Comparison of ENCODE assay signal across 19 cellular contexts in the genomic region with DNA sequence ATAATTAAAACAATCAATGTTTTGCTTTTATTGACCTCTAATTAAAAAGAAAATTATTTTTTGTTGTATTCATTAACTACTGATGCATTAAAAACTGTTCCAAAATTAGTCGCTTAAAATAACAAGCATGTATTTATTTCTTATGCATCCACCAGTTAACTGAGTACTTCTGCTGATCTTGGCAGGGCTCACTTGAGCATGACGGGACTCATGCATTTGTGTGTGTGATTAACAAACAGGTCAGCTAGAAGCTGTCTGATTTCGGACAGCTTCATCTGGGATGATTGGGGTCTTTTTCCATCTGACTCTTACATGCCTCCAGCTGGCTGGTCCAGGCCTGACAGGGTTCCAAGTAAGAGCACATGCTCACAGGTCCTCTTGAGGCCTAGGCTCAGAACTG.
DNase-seq lines count a peak whose midpoint lies in the region; ATAC-seq and TF ChIP-seq lines count a peak whose summit lies in the region.
"Had no signal": no experiment of that assay in that cellular context is flagged by ENCODE, and none has a peak within 500 bp of the region (broad histone marks: within the 10 kb centered on the region; RNA-seq: fewer than 3 reads in every experiment).

No MANE protein-coding gene starts in this region.

- no peak overlapping the region for H4K5ac ChIP-seq in IMR-90 (ENCODE audit: low read depth, low read length)

- H3K56ac ChIP-seq in IMR-90 (ENCODE audit: extremely low read depth, insufficient read depth, low read length): no peak overlapping the region

- WGBS in IMR-90 (ENCODE audit: extremely low coverage in 2 of 2, insufficient read length in 1 of 2), 2 experiments: no CpG with 5 or more reads among the region's 3 CpGs

- H3K4me1 ChIP-seq in CD8-positive, alpha-beta memory T cell (ENCODE audit: insufficient read depth, low read length): peaks cover 33% of the 10 kb centered on the region
- peaks cover 13% of the 10 kb centered on the region for H3K4me1 ChIP-seq in IMR-90 (ENCODE audit: control insufficient read depth, insufficient read depth, low read length)
- H3K4me1 ChIP-seq: psoas muscle had no signal

- no peak for TF ChIP-seq POLR2A in IMR-90 (IDR thresholded peaks at IDR 0.05; ENCODE audit: low read depth, low read length)

- ATAC-seq in IMR-90 (ENCODE audit: low read depth): peak; percentile 5; the same call in 1 of the 2 replicates
- ATAC-seq: psoas muscle; stimulated activated naive B cell treated with anti-CD40 and anti-IgM and Interleukin-4, amounts not matched to agents 10 μg/mL and 1 μg/mL and 100 μg/mL, for 72 hours had no signal

- no peaks in the 10 kb centered on the region for H4K20me1 ChIP-seq in IMR-90 (ENCODE audit: insufficient read depth, low read length)

- no peaks in the 10 kb centered on the region for H3K27me3 Mint-ChIP-seq in CD8-positive, alpha-beta memory T cell
- H3K27me3 Mint-ChIP-seq: activated CD4-positive, alpha-beta T cell treated with anti-CD3 and anti-CD28 coated beads for 36 hours had no signal

- no peaks in the 10 kb centered on the region for H3K9me1 ChIP-seq in IMR-90 (ENCODE audit: insufficient read depth, low read length)

- no TSS peak for BruUV-seq in IMR-90 (replicated peaks; lab: Mats Ljungman, UMichigan)

- no peak overlapping the region for H2AK9ac ChIP-seq in IMR-90 (replicated peaks; ENCODE audit: low read depth, low read length, poor library complexity)

- peak overlapping the region in 7 of 8 donors; percentile 47 to 92 (median 85) for H3K27ac Mint-ChIP-seq in CD8-positive, alpha-beta memory T cell
- H3K27ac Mint-ChIP-seq: activated T-helper 2 cell treated with anti-CD3 and anti-CD28 coated beads, Interferon-gamma antibody, Interleukin-2, Interleukin-4, amounts not matched to agents 10 μg/mL and 5 μg/mL and 100 μg/mL, durations not matched to agents 14 hours and 24 hours and 36 hours; stimulated activated naive B cell treated with anti-CD40 and anti-IgM and Interleukin-4, amounts not matched to agents 10 μg/mL and 1 μg/mL and 100 μg/mL, for 72 hours had no signal

- H3K4me3 ChIP-seq in CD8-positive, alpha-beta memory T cell (ENCODE audit: low read length): no peak overlapping the region
- no peak overlapping the region for H3K4me3 ChIP-seq in IMR-90 (ENCODE audit: insufficient read depth, low read depth, low read length)
- H3K4me3 ChIP-seq: breast epithelium, psoas muscle, skin epidermis had no signal

- H3K79me1 ChIP-seq in IMR-90 (ENCODE audit: low read depth in 1 of 2, low read length in 2 of 2): peaks cover 0 to 6% of the 10 kb centered on the region in 2 experiments; a peak in 1 of 4 replicates

- H3K9me3 ChIP-seq in CD8-positive, alpha-beta memory T cell (ENCODE audit: low read length): no peaks in the 10 kb centered on the region
- peaks cover 3% of the 10 kb centered on the region; the same call in 1 of the 2 replicates for H3K9me3 ChIP-seq in IMR-90 (ENCODE audit: control insufficient read depth, insufficient read depth, low read length)
- H3K9me3 ChIP-seq: breast epithelium had no signal

- H3K9me3 Mint-ChIP-seq in CD8-positive, alpha-beta memory T cell: peaks cover 6 to 17% (median 14%) of the 10 kb centered on the region in 5 donors

- no peak overlapping the region for H4K8ac ChIP-seq in IMR-90 (ENCODE audit: low read depth in 2 of 2, low read length in 2 of 2)

- no peaks in the 10 kb centered on the region for H3K27me3 ChIP-seq in CD8-positive, alpha-beta memory T cell (ENCODE audit: insufficient read depth, low read length, poor library complexity, severe bottlenecking)
- no peaks in the 10 kb centered on the region for H3K27me3 ChIP-seq in IMR-90 (ENCODE audit: control insufficient read depth, insufficient read depth, low read length)
- H3K27me3 ChIP-seq: breast epithelium had no signal

- peak overlapping the region; percentile 59; the same call in 1 of the 3 replicates for H2BK15ac ChIP-seq in IMR-90 (ENCODE audit: low read depth, low read length)

- no peak overlapping the region for H3K23ac ChIP-seq in IMR-90 (ENCODE audit: low read depth, low read length)

- intact Hi-C loops in IMR-90 (cut with micrococcal nuclease): loop anchor here (5.0 to 10.0 kb wide), 3 partner anchors 72 to 250 kb away; no protein-coding TSS in a partner anchor

- peak overlapping the region; percentile 29; the same call in 1 of the 2 replicates for H3K18ac ChIP-seq in IMR-90 (ENCODE audit: low read depth, low read length)

- peak overlapping the region in 1 of 7 donors; percentile 3 for H3K4me3 Mint-ChIP-seq in CD8-positive, alpha-beta memory T cell
- H3K4me3 Mint-ChIP-seq: activated CD4-positive, alpha-beta T cell treated with anti-CD3 and anti-CD28 coated beads for 36 hours; neural crest cell; stimulated activated naive B cell treated with anti-CD40 and anti-IgM and Interleukin-4, amounts not matched to agents 10 μg/mL and 1 μg/mL and 100 μg/mL, for 72 hours had no signal

- H3K4ac ChIP-seq in IMR-90 (ENCODE audit: low read depth, low read length): 0 out of 2 replicates have a peak overlapping the region, but pooled peaks have one; percentile 18

- no peak for DNase-seq in CD8-positive, alpha-beta memory T cell
- DNase-seq in IMR-90 (peak; percentile 56), astrocyte of the hippocampus (ENCODE audit: low read depth, low spot score) (peak; percentile 29), kidney tubule cell (ENCODE audit: low spot score) (peak; percentile 73), NCI-H1092 (lab: John Stamatoyannopoulos, UW) (no peak), NCI-H2107 (lab: John Stamatoyannopoulos, UW) (no peak)
- no peak for DNase-seq in stimulated activated CD4-positive, alpha-beta T cell treated with anti-CD3 and anti-CD28 coated beads, Interleukin-4, amount 100 ng/mL, for 24 hours
- DNase-seq: activated CD4-positive, alpha-beta T cell treated with anti-CD3 and anti-CD28 coated beads for 36 hours; dermis blood vessel endothelial cell; Karpas-422; NCI-H187 treated with DMSO at 0.1 percent for 48 hours; NCI-H2227 treated with DMSO at 0.1 percent for 48 hours; NCI-H748 treated with DMSO at 0.1 percent for 48 hours; psoas muscle; stimulated activated naive B cell treated with anti-CD40 and anti-IgM and Interleukin-4, amounts not matched to agents 10 μg/mL and 1 μg/mL and 100 μg/mL, for 72 hours had no signal

- peaks cover 64 to 73% (median 69%) of the 10 kb centered on the region in 3 donors for H3K4me1 Mint-ChIP-seq in CD8-positive, alpha-beta memory T cell

- H2BK20ac ChIP-seq in IMR-90 (ENCODE audit: low read depth, low read length): no peak overlapping the region

- H2BK5ac ChIP-seq in IMR-90 (ENCODE audit: low read depth, low read length, poor library complexity, severe bottlenecking): peak overlapping the region; percentile 35

- POLR2A ChIA-PET in CD8-positive, alpha-beta memory T cell (lab: Charles Lee): no interaction called here
- POLR2A ChIA-PET in IMR-90 (lab: Charles Lee; ENCODE audit: unreplicated experiment): interaction anchor here (0.6 kb wide), 1 partner anchor 24 kb away, joined by 9 read pairs; no protein-coding TSS in a partner anchor

- H4K91ac ChIP-seq in IMR-90 (ENCODE audit: insufficient read depth, low read depth, low read length): no peak overlapping the region

- dilution Hi-C loops in IMR-90 (cut with HindIII; ENCODE audit: low sequenced_read_pairs, unreplicated experiment): no loop called here

- no peak overlapping the region for H2AFZ ChIP-seq in IMR-90 (replicated peaks; ENCODE audit: low read length, poor library complexity)

- H3K36me3 Mint-ChIP-seq in CD8-positive, alpha-beta memory T cell: peaks cover 29 to 40% (median 30%) of the 10 kb centered on the region in 3 donors

- H3K36me3 ChIP-seq in CD8-positive, alpha-beta memory T cell (ENCODE audit: insufficient read depth, low read length): peaks cover 18% of the 10 kb centered on the region
- H3K36me3 ChIP-seq in IMR-90 (ENCODE audit: control insufficient read depth, insufficient read depth, low read length): peaks cover 15% of the 10 kb centered on the region
- H3K36me3 ChIP-seq: breast epithelium had no signal

- H2BK120ac ChIP-seq in IMR-90 (ENCODE audit: low read depth, low read length): no peak overlapping the region

- H3K14ac ChIP-seq in IMR-90 (replicated peaks; ENCODE audit: low read depth, low read length): no peak overlapping the region

- no peak for TF ChIP-seq RAD21 in IMR-90 (IDR thresholded peaks at IDR 0.05; ENCODE audit: low read length)

- in situ Hi-C loops in IMR-90 (cut with MboI; ENCODE audit: low sequenced_read_pairs): loop anchor here (10.0 kb wide), 1 partner anchor 150 kb away; no protein-coding TSS in a partner anchor

- CTCF ChIA-PET in CD8-positive, alpha-beta memory T cell (lab: Charles Lee): interaction anchor here (1.2 to 1.6 kb wide), 2 partner anchors 12 to 71 kb away, joined by 4 read pairs; no protein-coding TSS in a partner anchor
- CTCF ChIA-PET in IMR-90 (lab: Yijun Ruan, JAX): interaction anchor here (1.5 kb wide), 1 partner anchor 71 kb away, joined by 3 read pairs; no protein-coding TSS in a partner anchor

- TF ChIP-seq CTCF in IMR-90 (conservative IDR thresholded peaks at IDR 0.05; ENCODE audit: low read depth, low read length): no peak

- no peak overlapping the region for H2AK5ac ChIP-seq in IMR-90 (ENCODE audit: low read depth, low read length)

- no peak overlapping the region for H3K9ac ChIP-seq in IMR-90 (ENCODE audit: low read depth, low read length)

- no peak overlapping the region for H3K27ac ChIP-seq in CD8-positive, alpha-beta memory T cell (ENCODE audit: low read depth, low read length)
- no peak overlapping the region for H3K27ac ChIP-seq in IMR-90 (ENCODE audit: insufficient read depth, low read length)
- H3K27ac ChIP-seq: psoas muscle had no signal

- H3K4me2 ChIP-seq in IMR-90 (ENCODE audit: low read depth, low read length): no peak overlapping the region

TF ChIP-seq in IMR-90, 13 proteins besides CTCF, POLR2A, EP300 and RAD21:
- TF ChIP-seq NFE2L2 (IDR thresholded peaks at IDR 0.05; ENCODE audit: low read depth, low read length) (no peak), SMC3 (IDR thresholded peaks at IDR 0.05; ENCODE audit: low read depth, low read length) (0 out of 2 replicates have a peak, but pooled peaks have one; percentile 4)

Comparison
In these comparisons a context has a peak if more than half of its experiments do, and no peak if none do; other contexts are left out.
1. DNase-seq: peak in IMR-90 (single experiment), astrocyte of the hippocampus (single experiment) and kidney tubule cell (single experiment); none in CD8-positive, alpha-beta memory T cell (0 of 5), stimulated activated CD4-positive, alpha-beta T cell treated with anti-CD3 and anti-CD28 coated beads, Interleukin-4, amount 100 ng/mL, for 24 hours (single experiment), NCI-H1092 (single experiment) and NCI-H2107 (single experiment).